Comparison of ENCODE assay signal across 14 cellular contexts in the genomic region with DNA sequence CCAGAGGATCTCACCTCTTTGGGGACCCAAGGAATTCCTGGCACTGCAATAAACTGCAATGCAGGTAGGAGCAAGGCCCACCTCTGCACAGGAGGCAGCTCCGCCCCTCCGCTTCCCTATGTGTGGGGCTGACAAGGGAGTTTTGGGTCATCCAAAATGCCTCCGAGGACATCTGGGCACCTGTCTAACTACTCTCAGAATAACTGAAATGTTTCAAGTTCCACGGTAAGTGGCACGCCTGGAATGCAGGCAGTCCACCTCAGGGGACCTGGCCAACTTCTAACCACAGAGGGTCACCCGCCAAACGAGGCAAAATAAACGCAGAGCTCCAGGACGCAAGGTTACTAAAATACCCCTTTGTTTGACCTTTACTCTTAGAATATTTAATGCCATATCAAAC.
"Had no signal": no experiment of that assay in that cellular context is flagged by ENCODE, and none has a peak within 500 bp of the region (broad histone marks: within the 10 kb centered on the region; RNA-seq: fewer than 3 reads in every experiment).

No MANE protein-coding gene starts in this region.

- H3K36me3 Mint-ChIP-seq: activated naive CD8-positive, alpha-beta T cell treated with anti-CD3 and anti-CD28 coated beads, Interleukin-2, amount 10 ng/mL, durations not matched to agents 7 days and 5 days had no signal

- H3K27me3 ChIP-seq: sigmoid colon, spleen, testis had no signal

- H3K27ac Mint-ChIP-seq: activated CD4-positive, alpha-beta T cell treated with anti-CD3 and anti-CD28 coated beads, Interleukin-2, amount 10 ng/mL, durations not matched to agents 24 days and 14 days; activated CD8-positive, alpha-beta T cell treated with anti-CD3 and anti-CD28 coated beads, Interleukin-2, amount 10 ng/mL, durations not matched to agents 7 days and 5 days; activated naive CD8-positive, alpha-beta T cell treated with anti-CD3 and anti-CD28 coated beads, Interleukin-2, amount 10 ng/mL, durations not matched to agents 7 days and 5 days; effector memory CD8-positive, alpha-beta T cell; stimulated activated naive CD8-positive, alpha-beta T cell treated with anti-CD3 and anti-CD28 coated beads, Interleukin-15, Interleukin-2, amounts not matched to agents 100 ng/mL and 50 ng/mL, for 24 hours had no signal

- H3K4me1 ChIP-seq: spleen had no signal

- H3K9me3 Mint-ChIP-seq: stimulated activated naive CD8-positive, alpha-beta T cell treated with anti-CD3 and anti-CD28 coated beads, Interleukin-15, Interleukin-2, amounts not matched to agents 100 ng/mL and 50 ng/mL, for 24 hours had no signal

- H3K9me3 ChIP-seq: sigmoid colon, spleen, testis had no signal

- H3K27ac ChIP-seq: spleen, testis had no signal

- DNase-seq: activated CD4-positive, alpha-beta T cell treated with anti-CD3 and anti-CD28 coated beads, Interleukin-2, amount 10 ng/mL, durations not matched to agents 24 days and 14 days; activated CD4-positive, CD25-positive, alpha-beta regulatory T cell; activated CD8-positive, alpha-beta memory T cell treated with anti-CD3 and anti-CD28 coated beads, Interleukin-2, amount 50 U/mL, for 48 hours; activated CD8-positive, alpha-beta T cell treated with anti-CD3 and anti-CD28 coated beads, Interleukin-2, amount 10 ng/mL, durations not matched to agents 7 days and 5 days; activated naive CD8-positive, alpha-beta T cell treated with anti-CD3 and anti-CD28 coated beads, Interleukin-2, amount 10 ng/mL, durations not matched to agents 7 days and 5 days; dermis blood vessel endothelial cell; effector memory CD8-positive, alpha-beta T cell; foreskin melanocyte; head of caudate nucleus; sigmoid colon; spleen; testis had no signal

- H3K4me3 ChIP-seq: sigmoid colon, spleen, testis had no signal

- H3K36me3 ChIP-seq: spleen had no signal

- ATAC-seq: activated CD8-positive, alpha-beta T cell treated with anti-CD3 and anti-CD28 coated beads, Interleukin-2, amount 10 ng/mL, durations not matched to agents 7 days and 5 days; effector memory CD8-positive, alpha-beta T cell; left lobe of liver had no signal
